9 cellular contexts compared by ENCODE assay signal in genomic region chr6:44064089-44064947, GRCh38.
DNase-seq lines count a peak whose midpoint lies in the region; ATAC-seq and TF ChIP-seq lines count a peak whose summit lies in the region.
"Had no signal": no experiment of that assay in that cellular context is flagged by ENCODE, and none has a peak within 500 bp of the region (broad histone marks: within the 10 kb centered on the region; RNA-seq: fewer than 3 reads in every experiment).

No MANE protein-coding gene starts in this region.

- ATAC-seq in heart right ventricle (peak; percentile 11 to 84 (median 54)), GM21447 (IDR thresholded peaks at IDR 0.05; ENCODE audit: unreplicated experiment) (no peak)

- no peak overlapping the region for H3K4me3 Mint-ChIP-seq in activated CD4-positive, alpha-beta memory T cell treated with anti-CD3 and anti-CD28 coated beads for 36 hours
- H3K4me3 Mint-ChIP-seq: central memory CD8-positive, alpha-beta T cell had no signal

- peaks cover 22% of the 10 kb centered on the region for H3F3A ChIP-seq in smooth muscle cell (ENCODE audit: low read depth)

- no peak overlapping the region for H3K27ac Mint-ChIP-seq in activated CD4-positive, alpha-beta memory T cell treated with anti-CD3 and anti-CD28 coated beads for 36 hours

- DNase-seq in GM20000 (ENCODE audit: low spot score), result peak; percentile 64
- DNase-seq in activated CD4-positive, alpha-beta memory T cell treated with anti-CD3 and anti-CD28 coated beads for 36 hours, result peak; percentile 59
- peak in 1 of 2 donors; percentile 70 for DNase-seq in heart right ventricle
- DNase-seq in smooth muscle cell (lab: John Stamatoyannopoulos, UW; ENCODE audit: unreplicated experiment), result no peak
- DNase-seq in DMS153 treated with DMSO at 0.1 percent for 48 hours (lab: John Stamatoyannopoulos, UW; ENCODE audit: unreplicated experiment), result no peak
- no peak for DNase-seq in HAP-1 (ENCODE audit: low spot score in 2 of 2)
- no peak for DNase-seq in NCI-H2107 treated with DMSO at 0.1 percent for 48 hours (lab: John Stamatoyannopoulos, UW; ENCODE audit: unreplicated experiment)

- no peaks in the 10 kb centered on the region for H3K79me2 ChIP-seq in smooth muscle cell (ENCODE audit: low read depth)

- H3K36me3 Mint-ChIP-seq in activated CD4-positive, alpha-beta memory T cell treated with anti-CD3 and anti-CD28 coated beads for 36 hours, result no peaks in the 10 kb centered on the region

- POLR2A ChIA-PET in activated CD4-positive, alpha-beta memory T cell treated with anti-CD3 and anti-CD28 coated beads for 36 hours (lab: Charles Lee), result no interaction called here

- H3K9me3 ChIP-seq in heart right ventricle (peaks cover 0 to 4% (median 0%) of the 10 kb centered on the region in 11 donors), smooth muscle cell (replicated peaks; ENCODE audit: low read depth) (no peaks in the 10 kb centered on the region), HAP-1 (no peaks in the 10 kb centered on the region)

- peaks cover 6% of the 10 kb centered on the region for H3K27me3 Mint-ChIP-seq in activated CD4-positive, alpha-beta memory T cell treated with anti-CD3 and anti-CD28 coated beads for 36 hours

- no peaks in the 10 kb centered on the region for H3K36me3 ChIP-seq in heart right ventricle
- H3K36me3 ChIP-seq in smooth muscle cell (ENCODE audit: low read depth), result no peaks in the 10 kb centered on the region
- no peaks in the 10 kb centered on the region for H3K36me3 ChIP-seq in HAP-1 (replicated peaks)

- intact Hi-C loops in activated CD4-positive, alpha-beta memory T cell treated with anti-CD3 and anti-CD28 coated beads for 36 hours (cut with micrococcal nuclease), result no loop called here
- intact Hi-C loops in heart right ventricle (cut with DNase I), result loop anchor here in 3 of 10 donors (5.0 to 10.0 kb wide), 3 partner anchors 57 to 220 kb away; no protein-coding TSS in a partner anchor

- peaks cover 5% of the 10 kb centered on the region for H3K4me1 Mint-ChIP-seq in activated CD4-positive, alpha-beta memory T cell treated with anti-CD3 and anti-CD28 coated beads for 36 hours (ENCODE audit: low read depth)
- H3K4me1 Mint-ChIP-seq: central memory CD8-positive, alpha-beta T cell had no signal

- peaks cover 9% of the 10 kb centered on the region for H3K9me3 Mint-ChIP-seq in activated CD4-positive, alpha-beta memory T cell treated with anti-CD3 and anti-CD28 coated beads for 36 hours
- H3K9me3 Mint-ChIP-seq: central memory CD8-positive, alpha-beta T cell had no signal

- no peak overlapping the region for H3K4me3 ChIP-seq in heart right ventricle
- H3K4me3 ChIP-seq in smooth muscle cell, result no peak overlapping the region
- H3K4me3 ChIP-seq in HAP-1, result no peak overlapping the region

- H3K9ac ChIP-seq in smooth muscle cell (ENCODE audit: low read depth), result peak overlapping the region; percentile 91

- 61 to 63% methylated on average over 17 of the region's 17 CpGs for WGBS in heart right ventricle, 2 donors
- WGBS in smooth muscle cell (ENCODE audit: low lambda C conversion rate), result 47% methylated on average over 17 of the region's 17 CpGs

- H3K27me3 ChIP-seq in heart right ventricle (no peaks in the 10 kb centered on the region), smooth muscle cell (ENCODE audit: low read depth) (no peaks in the 10 kb centered on the region), HAP-1 (ENCODE audit: low read depth) (peaks cover 4% of the 10 kb centered on the region; the same call in 1 of the 2 replicates)

- CTCF ChIA-PET in activated CD4-positive, alpha-beta memory T cell treated with anti-CD3 and anti-CD28 coated beads for 36 hours (lab: Charles Lee), result interaction anchor here (0.6 to 2.7 kb wide), 11 partner anchors 10 to 395 kb away, joined by 3 to 23 read pairs (median 4); partner anchors contain the start of gene VEGFA

- H4K20me1 ChIP-seq in smooth muscle cell (ENCODE audit: low read depth), result no peaks in the 10 kb centered on the region

- H3K4me1 ChIP-seq in heart right ventricle (peaks cover 21 to 79% (median 56%) of the 10 kb centered on the region in 9 donors), smooth muscle cell (ENCODE audit: low read depth) (peaks cover 17% of the 10 kb centered on the region), HAP-1 (no peaks in the 10 kb centered on the region)

- TF ChIP-seq CTCF in GM20000 (IDR thresholded peaks at IDR 0.05; ENCODE audit: extremely low read depth, missing control alignments), result no peak
- no peak for TF ChIP-seq CTCF in heart right ventricle (IDR thresholded peaks at IDR 0.05)
- TF ChIP-seq CTCF in smooth muscle cell (IDR thresholded peaks at IDR 0.05; ENCODE audit: borderline replicate concordance, insufficient read depth, poor library complexity, severe bottlenecking), result no peak

- H3K4me2 ChIP-seq in smooth muscle cell, result peak overlapping the region; percentile 53

- no peak overlapping the region for H2AFZ ChIP-seq in smooth muscle cell (ENCODE audit: low read depth)

- H3K27ac ChIP-seq in heart right ventricle, result peak overlapping the region in 8 of 10 donors; percentile 40 to 97 (median 75)
- peak overlapping the region; percentile 96 for H3K27ac ChIP-seq in smooth muscle cell (ENCODE audit: low read depth)

- in situ Hi-C loops in HAP-1 (cut with MboI; ENCODE audit: low sequenced_read_pairs), result no loop called here

Comparison
In these comparisons a context has a peak if more than half of its experiments do, and no peak if none do; other contexts are left out.
1. DNase-seq: peak in GM20000 (single experiment) and activated CD4-positive, alpha-beta memory T cell treated with anti-CD3 and anti-CD28 coated beads for 36 hours (single experiment); none in smooth muscle cell (single experiment), DMS153 treated with DMSO at 0.1 percent for 48 hours (single experiment), HAP-1 (0 of 2) and NCI-H2107 treated with DMSO at 0.1 percent for 48 hours (single experiment).